ENCODE assay signal across 19 cellular contexts in genomic region chr5:585962-586628, GRCh38. TPM values are rescaled to one million over a fixed set of nuclear protein-coding genes. Genes with fewer than 3 reads are reported as not detected.
DNase-seq lines count a peak whose midpoint lies in the region; ATAC-seq and TF ChIP-seq lines count a peak whose summit lies in the region.
"Had no signal": no experiment of that assay in that cellular context is flagged by ENCODE, and none has a peak within 500 bp of the region (broad histone marks: within the 10 kb centered on the region; RNA-seq: fewer than 3 reads in every experiment).

No MANE protein-coding gene starts in this region.

- in situ Hi-C loops in G401 (cut with HindIII; ENCODE audit: low sequenced_read_pairs): no loop called here

- no peak for ATAC-seq in upper lobe of right lung
- no peak for ATAC-seq in stimulated activated naive B cell treated with anti-CD40 and anti-IgM and Interleukin-4, amounts not matched to agents 10 μg/mL and 1 μg/mL and 100 μg/mL, for 72 hours (replicated peaks)

- H3K27me3 ChIP-seq in right atrium auricular region (no peaks in the 10 kb centered on the region), upper lobe of right lung (peaks cover 28% of the 10 kb centered on the region)

- no peak overlapping the region for H3K4me3 ChIP-seq in right atrium auricular region
- no peak overlapping the region for H3K4me3 ChIP-seq in HEK293 (ENCODE audit: low read depth, low read length)
- H3K4me3 ChIP-seq in upper lobe of right lung: no peak overlapping the region

- H3K9me3 Mint-ChIP-seq in neural crest cell: no peaks in the 10 kb centered on the region
- peaks cover 6 to 14% of the 10 kb centered on the region in 2 donors for H3K9me3 Mint-ChIP-seq in stimulated activated naive B cell treated with anti-CD40 and anti-IgM and Interleukin-4, amounts not matched to agents 10 μg/mL and 1 μg/mL and 100 μg/mL, for 72 hours

- no peak for TF ChIP-seq CTCF in right atrium auricular region (IDR thresholded peaks at IDR 0.05)
- no peak for TF ChIP-seq CTCF in HEK293 (tag by site-specific recombination; IDR thresholded peaks at IDR 0.05)
- no peak for TF ChIP-seq CTCF in neural crest cell (conservative IDR thresholded peaks at IDR 0.05)
- TF ChIP-seq CTCF in upper lobe of right lung (IDR thresholded peaks at IDR 0.05): no peak

- H3K4me1 ChIP-seq in right atrium auricular region: no peaks in the 10 kb centered on the region
- H3K4me1 ChIP-seq in HEK293 (ENCODE audit: control insufficient read depth, insufficient read depth, low read length): no peaks in the 10 kb centered on the region
- H3K4me1 ChIP-seq in upper lobe of right lung: no peaks in the 10 kb centered on the region
- H3K4me1 ChIP-seq: BE2C had no signal

- no peak overlapping the region for H3K27ac ChIP-seq in right atrium auricular region
- no peak overlapping the region for H3K27ac ChIP-seq in HEK293 (ENCODE audit: extremely low read depth, low read depth, low read length)
- no peak overlapping the region for H3K27ac ChIP-seq in upper lobe of right lung

- no peaks in the 10 kb centered on the region for H3K36me3 Mint-ChIP-seq in neural crest cell (ENCODE audit: low read depth)
- peaks cover 4 to 6% of the 10 kb centered on the region in 2 donors for H3K36me3 Mint-ChIP-seq in stimulated activated naive B cell treated with anti-CD40 and anti-IgM and Interleukin-4, amounts not matched to agents 10 μg/mL and 1 μg/mL and 100 μg/mL, for 72 hours
- H3K36me3 Mint-ChIP-seq: CD4-positive, CD25-positive, alpha-beta regulatory T cell; CD8-positive, alpha-beta memory T cell; IgD-negative memory B cell had no signal

- no peak overlapping the region for H3K4me3 Mint-ChIP-seq in neural crest cell
- no peak overlapping the region for H3K4me3 Mint-ChIP-seq in stimulated activated naive B cell treated with anti-CD40 and anti-IgM and Interleukin-4, amounts not matched to agents 10 μg/mL and 1 μg/mL and 100 μg/mL, for 72 hours
- H3K4me3 Mint-ChIP-seq: CD4-positive, CD25-positive, alpha-beta regulatory T cell; CD8-positive, alpha-beta memory T cell; HFFc6; IgD-negative memory B cell had no signal

- H3K36me3 ChIP-seq in right atrium auricular region: no peaks in the 10 kb centered on the region
- H3K36me3 ChIP-seq in HEK293 (ENCODE audit: control insufficient read depth in 2 of 2, insufficient read depth in 1 of 2, low read length in 2 of 2): no peaks in the 10 kb centered on the region
- no peaks in the 10 kb centered on the region for H3K36me3 ChIP-seq in upper lobe of right lung
- H3K36me3 ChIP-seq: BE2C had no signal

- CTCF ChIA-PET in HEK293 (lab: Yijun Ruan, JAX): no interaction called here

- peaks cover 74% of the 10 kb centered on the region for H3K27me3 Mint-ChIP-seq in neural crest cell (ENCODE audit: low read depth)
- H3K27me3 Mint-ChIP-seq in stimulated activated naive B cell treated with anti-CD40 and anti-IgM and Interleukin-4, amounts not matched to agents 10 μg/mL and 1 μg/mL and 100 μg/mL, for 72 hours: peaks cover 60 to 82% of the 10 kb centered on the region in 2 donors

- POLR2A ChIA-PET in HEK293 (lab: Yijun Ruan, JAX): no interaction called here

- no peaks in the 10 kb centered on the region for H3K9me3 ChIP-seq in right atrium auricular region
- no peaks in the 10 kb centered on the region for H3K9me3 ChIP-seq in HEK293 (ENCODE audit: control insufficient read depth, insufficient read depth, low read depth, low read length)
- no peaks in the 10 kb centered on the region for H3K9me3 ChIP-seq in upper lobe of right lung
- H3K9me3 ChIP-seq: BE2C had no signal

- intact Hi-C loops in cardiac septum (cut with DNase I): no loop called here
- intact Hi-C loops in upper lobe of right lung (cut with DNase I): no loop called here

- H3K4me1 Mint-ChIP-seq in neural crest cell: peaks cover 3% of the 10 kb centered on the region
- no peaks in the 10 kb centered on the region for H3K4me1 Mint-ChIP-seq in stimulated activated naive B cell treated with anti-CD40 and anti-IgM and Interleukin-4, amounts not matched to agents 10 μg/mL and 1 μg/mL and 100 μg/mL, for 72 hours
- H3K4me1 Mint-ChIP-seq: CD4-positive, CD25-positive, alpha-beta regulatory T cell; CD8-positive, alpha-beta memory T cell; IgD-negative memory B cell had no signal

- peak; percentile 44 for DNase-seq in cardiac septum (ENCODE audit: low spot score)
- no peak for DNase-seq in right atrium auricular region (ENCODE audit: low spot score)
- no peak for DNase-seq in neural crest cell (ENCODE audit: low read depth, low spot score)
- peak; percentile 12 for DNase-seq in upper lobe of right lung
- no peak for DNase-seq in stimulated activated naive B cell treated with anti-CD40 and anti-IgM and Interleukin-4, amounts not matched to agents 10 μg/mL and 1 μg/mL and 100 μg/mL, for 72 hours
- DNase-seq in G401 (ENCODE audit: low spot score): no peak
- DNase-seq in occipital lobe (lab: John Stamatoyannopoulos, UW): no peak
- DNase-seq: C1 segment of cervical spinal cord; CD4-positive, CD25-positive, alpha-beta regulatory T cell; CD8-positive, alpha-beta memory T cell; COR-L47; DMS 273 treated with DMSO at 0.1 percent for 48 hours; DND-41; EL; HCEC 1CT; HFFc6 had no signal

- H3K27ac Mint-ChIP-seq in neural crest cell (ENCODE audit: unreplicated experiment): peak overlapping the region; percentile 52
- H3K27ac Mint-ChIP-seq in stimulated activated naive B cell treated with anti-CD40 and anti-IgM and Interleukin-4, amounts not matched to agents 10 μg/mL and 1 μg/mL and 100 μg/mL, for 72 hours: no peak overlapping the region
- H3K27ac Mint-ChIP-seq: CD8-positive, alpha-beta memory T cell; HFFc6; IgD-negative memory B cell had no signal

TF ChIP-seq in HEK293, 187 proteins besides CTCF, POLR2A, EP300 and RAD21 (continues in another document):
- TF ChIP-seq KLF17 (tag by site-specific recombination; IDR thresholded peaks at IDR 0.05) (no peak), YY1 (tag by site-specific recombination; IDR thresholded peaks at IDR 0.05) (no peak), ZNF121 (tag by site-specific recombination; IDR thresholded peaks at IDR 0.05) (no peak), ZNF37A (tag by site-specific recombination; IDR thresholded peaks at IDR 0.05) (no peak), ZNF169 (tag by site-specific recombination; IDR thresholded peaks at IDR 0.05) (no peak), TCF7L2 (IDR thresholded peaks at IDR 0.05; ENCODE audit: borderline replicate concordance, low read depth, low read length) (no peak), SCRT2 (tag by site-specific recombination; IDR thresholded peaks at IDR 0.05) (0 out of 2 replicates have a peak, but pooled peaks have one; percentile 11), ZNF366 (tag by site-specific recombination; conservative IDR thresholded peaks at IDR 0.05) (peak; percentile 88), ZNF112 (tag by site-specific recombination; IDR thresholded peaks at IDR 0.05) (no peak), SP2 (tag by site-specific recombination; IDR thresholded peaks at IDR 0.05) (no peak), ZNF26 (tag by site-specific recombination; IDR thresholded peaks at IDR 0.05) (no peak), ZBTB6 (tag by site-specific recombination; IDR thresholded peaks at IDR 0.05) (no peak), MEIS1 (CRISPR knock-in tag; IDR thresholded peaks at IDR 0.05; ENCODE audit: borderline replicate concordance) (no peak), ZNF146 (tag by site-specific recombination; IDR thresholded peaks at IDR 0.05) (no peak)

RNA-seq across cellular contexts. Expression of gene CEP72, which starts 26.0 kb away (rescaled TPM):
- total RNA-seq in cardiac septum (0.86 TPM), right atrium auricular region (1 to 10 TPM in 1 of 2 donors, under 1 TPM in 1; 0.41 to 1.0 TPM), neural crest cell (27.2 and 29.4 TPM in 2 replicates), upper lobe of right lung (13.2 TPM), occipital lobe (5.9 TPM)
- 13.9 and 14.5 TPM in 2 replicates for total RNA-seq in G401 (2014; rRNA removed; shearing (Covaris generic))

Comparison
In these comparisons a context has a peak if more than half of its experiments do, and no peak if none do; other contexts are left out.
1. DNase-seq: peak in cardiac septum (single experiment) and upper lobe of right lung (single experiment); none in right atrium auricular region (single experiment), neural crest cell (single experiment), stimulated activated naive B cell treated with anti-CD40 and anti-IgM and Interleukin-4, amounts not matched to agents 10 μg/mL and 1 μg/mL and 100 μg/mL, for 72 hours (single experiment), G401 (single experiment) and occipital lobe (single experiment).